In genomic region chr9:2158111-2158610, GRCh38 we compare ENCODE assay signal across 8 cellular contexts.
DNase-seq lines count a peak whose midpoint lies in the region; ATAC-seq, FAIRE-seq and TF ChIP-seq lines count a peak whose summit lies in the region.

No MANE protein-coding gene starts in this region.

- no peaks in the 10 kb centered on the region for H3K9me3 ChIP-seq in H1 (ENCODE audit: insufficient read depth in 2 of 2, low read depth in 1 of 2, low read length in 1 of 2)
- no peaks in the 10 kb centered on the region for H3K9me3 ChIP-seq in mesenchymal stem cell (ENCODE audit: control insufficient read depth, low read length)

- H3K56ac ChIP-seq in H1 (replicated peaks; ENCODE audit: insufficient read length, low read depth, low read length), result peak overlapping the region; percentile 92

- H3K79me1 ChIP-seq in H1 (ENCODE audit: low read depth, low read length) (no peaks in the 10 kb centered on the region), mesenchymal stem cell (replicated peaks; ENCODE audit: low read length, poor library complexity, severe bottlenecking) (peaks cover 9% of the 10 kb centered on the region)

- peak overlapping the region; percentile 75 for H2BK120ac ChIP-seq in H1 (replicated peaks; ENCODE audit: low read depth, low read length)
- peak overlapping the region; percentile 15 for H2BK120ac ChIP-seq in mesenchymal stem cell (ENCODE audit: low read depth, low read length)

- H2BK15ac ChIP-seq in H1 (ENCODE audit: low read length), result no peak overlapping the region
- H2BK15ac ChIP-seq in mesenchymal stem cell (ENCODE audit: low read depth, poor library complexity, severe bottlenecking), result no peak overlapping the region

- no peaks in the 10 kb centered on the region for H3K23me2 ChIP-seq in H1 (ENCODE audit: low read depth, low read length)

- no peak for TF ChIP-seq RAD21 in H1 (IDR thresholded peaks at IDR 0.05 in 1 of 2, conservative IDR thresholded peaks at IDR 0.05 in 1 of 2; ENCODE audit: low read depth in 2 of 2, low read length in 2 of 2)

- H3K4me2 ChIP-seq in H1 (ENCODE audit: insufficient read depth in 1 of 2, low read depth in 2 of 2, low read length in 2 of 2), result peak overlapping the region; percentile 50 to 67
- H3K4me2 ChIP-seq in mesenchymal stem cell (ENCODE audit: low read length, poor library complexity, severe bottlenecking), result peak overlapping the region; percentile 75

- CTCF ChIA-PET in H1 (lab: Charles Lee; ENCODE audit: partially characterized antibody), result interaction anchor here (0.6 to 1.9 kb wide), 5 partner anchors 11 to 534 kb away, joined by 3 to 6 read pairs (median 3); no protein-coding TSS in a partner anchor

- H2AK5ac ChIP-seq in H1 (ENCODE audit: low read depth, low read length) (no peak overlapping the region), mesenchymal stem cell (ENCODE audit: low read length, severe bottlenecking) (no peak overlapping the region)

- H2BK12ac ChIP-seq in H1 (ENCODE audit: low read depth, low read length) (peak overlapping the region; percentile 93; the same call in 1 of the 2 replicates), mesenchymal stem cell (ENCODE audit: low read length in 2 of 2) (no peak overlapping the region)

- peak overlapping the region; percentile 86 for H3K27ac ChIP-seq in VCaP
- H3K27ac ChIP-seq in H1 (ENCODE audit: low read depth, low read length), result peak overlapping the region; percentile 63; the same call in 1 of the 2 replicates
- peak overlapping the region; percentile 87 for H3K27ac ChIP-seq in mesenchymal stem cell (ENCODE audit: low read length, poor library complexity, severe bottlenecking)

- no peaks in the 10 kb centered on the region for H3K36me3 ChIP-seq in H1 (ENCODE audit: control insufficient read depth in 2 of 4, insufficient read depth in 4 of 4, low read length in 3 of 4)
- H3K36me3 ChIP-seq in mesenchymal stem cell (ENCODE audit: control insufficient read depth in 1 of 2, insufficient read depth in 2 of 2, low read depth in 1 of 2, low read length in 2 of 2), result peaks cover 0 to 16% of the 10 kb centered on the region in 2 experiments

- H3K9ac ChIP-seq in H1 (replicated peaks in 1 of 4; ENCODE audit: extremely low read depth in 1 of 4, low read depth in 3 of 4, low read length in 3 of 4), result peak overlapping the region in 2 of 4 experiments; percentile 58 to 82; a peak in 4 of 7 replicates
- H3K9ac ChIP-seq in mesenchymal stem cell (ENCODE audit: low read length), result peak overlapping the region; percentile 93

- 1% methylated on average over 13 of the region's 13 CpGs; no CpG with 5 or more reads in 1 of the 2 experiments for WGBS in H1 (ENCODE audit: extremely low coverage in 1 of 2, insufficient coverage in 1 of 2, insufficient read length in 1 of 2, insufficient replicate concordance in 2 of 2, low coverage in 1 of 2, low lambda C conversion rate in 2 of 2, missing lambda C conversion rate in 1 of 2), 2 experiments
- 0% methylated on average over 9 of the region's 13 CpGs for WGBS in mesenchymal stem cell

- no peaks in the 10 kb centered on the region for H3K27me3 ChIP-seq in H1 (replicated peaks in 1 of 4; ENCODE audit: control insufficient read depth in 3 of 4, extremely low read depth in 1 of 4, insufficient read depth in 3 of 4, low read length in 3 of 4)
- H3K27me3 ChIP-seq in mesenchymal stem cell (ENCODE audit: control insufficient read depth in 1 of 2, insufficient read depth in 1 of 2, low read length in 2 of 2), result no peaks in the 10 kb centered on the region

- H3K4me3 ChIP-seq in GM12865 (ENCODE audit: low read depth, low read length), result peak overlapping the region; percentile 59
- H3K4me3 ChIP-seq in H1 (ENCODE audit: extremely low read depth in 1 of 4, insufficient read depth in 2 of 4, low read depth in 3 of 4, low read length in 4 of 4), result peak overlapping the region; percentile 3 to 50 (median 18); a peak in 5 of 8 replicates
- H3K4me3 ChIP-seq in mesenchymal stem cell (ENCODE audit: insufficient read depth in 1 of 2, low read depth in 1 of 2, low read length in 2 of 2), result peak overlapping the region in 1 of 2 experiments; percentile 81

- FAIRE-seq in H1 (lab: Jason Lieb, UNC), result no peak

- no peak for TF ChIP-seq EP300 in H1 (IDR thresholded peaks at IDR 0.05; ENCODE audit: borderline replicate concordance in 1 of 2, low read depth in 2 of 2, low read length in 2 of 2)

- H4K91ac ChIP-seq in H1 (replicated peaks; ENCODE audit: insufficient read length, low read length) (peak overlapping the region; percentile 90), mesenchymal stem cell (ENCODE audit: low read length) (no peak overlapping the region)

- H4K8ac ChIP-seq in H1 (ENCODE audit: extremely low read depth, insufficient read depth, low read length) (no peak overlapping the region), mesenchymal stem cell (ENCODE audit: low read length) (no peak overlapping the region)

- H2AFZ ChIP-seq in H1 (ENCODE audit: low read length) (peak overlapping the region; percentile 67; the same call in 1 of the 2 replicates), mesenchymal stem cell (ENCODE audit: low read depth, low read length) (no peak overlapping the region)

- no peak overlapping the region for H2BK20ac ChIP-seq in H1 (ENCODE audit: low read length)

- no peak for TF ChIP-seq POLR2A in H1 (IDR thresholded peaks at IDR 0.05; ENCODE audit: control extremely low read depth in 1 of 2, low read depth in 2 of 2, low read length in 2 of 2)

- H3K79me2 ChIP-seq in H1 (ENCODE audit: control insufficient read depth in 1 of 2, insufficient read depth in 2 of 2, low read length in 2 of 2), result no peaks in the 10 kb centered on the region

- no peak overlapping the region for H3K14ac ChIP-seq in H1 (ENCODE audit: insufficient read length)
- no peak overlapping the region for H3K14ac ChIP-seq in mesenchymal stem cell (ENCODE audit: low read length in 2 of 2)

- peak; percentile 73 for DNase-seq in GM12865 (ENCODE audit: low read depth)
- DNase-seq in NCI-H1048 (lab: John Stamatoyannopoulos, UW), result peak; percentile 37
- DNase-seq in H1 (ENCODE audit: low read depth in 1 of 2, low spot score in 2 of 2), result no peak
- peak; percentile 80 for DNase-seq in mesenchymal stem cell
- peak in 4 of 6 experiments; percentile 10 to 56 (median 50) for DNase-seq in stimulated activated naive CD4-positive, alpha-beta T cell (lab: John Stamatoyannopoulos, UW)
- no peak for DNase-seq in NCI-H187 treated with DMSO at 0.1 percent for 48 hours (lab: John Stamatoyannopoulos, UW)

- no peaks in the 10 kb centered on the region for H4K20me1 ChIP-seq in H1 (replicated peaks in 1 of 2; ENCODE audit: control insufficient read depth in 1 of 2, insufficient read depth in 2 of 2, low read length in 2 of 2)

- H3K23ac ChIP-seq in H1 (ENCODE audit: insufficient read length) (no peak overlapping the region), mesenchymal stem cell (ENCODE audit: low read length in 2 of 2) (no peak overlapping the region)

- H3K4ac ChIP-seq in H1 (replicated peaks; ENCODE audit: insufficient read length, low read depth, low read length) (no peak overlapping the region), mesenchymal stem cell (ENCODE audit: low read depth in 1 of 2, low read length in 2 of 2) (no peak overlapping the region)

- TF ChIP-seq CTCF in GM12865 (IDR thresholded peaks at IDR 0.05; ENCODE audit: insufficient read depth, low read depth, low read length, missing control alignments) (no peak), VCaP (conservative IDR thresholded peaks at IDR 0.05) (no peak), H1 (IDR thresholded peaks at IDR 0.05; ENCODE audit: control extremely low read depth in 1 of 3, insufficient read depth in 1 of 3, low read depth in 1 of 3, low read length in 3 of 3) (no peak)

- peak; percentile 63 for ATAC-seq in HG02588 (IDR thresholded peaks at IDR 0.05; ENCODE audit: unreplicated experiment)

- peak overlapping the region; percentile 93 for H2BK5ac ChIP-seq in H1 (ENCODE audit: low read depth, low read length)
- peak overlapping the region; percentile 57 for H2BK5ac ChIP-seq in mesenchymal stem cell (ENCODE audit: low read depth, low read length, poor library complexity, severe bottlenecking)

- H3K4me1 ChIP-seq in H1 (replicated peaks in 1 of 4; ENCODE audit: control insufficient read depth in 3 of 4, insufficient read depth in 4 of 4, low read length in 3 of 4) (peaks cover 2 to 18% (median 16%) of the 10 kb centered on the region in 4 experiments), mesenchymal stem cell (ENCODE audit: control insufficient read depth, insufficient read depth, low read depth, low read length) (peaks cover 3% of the 10 kb centered on the region)

- H3K18ac ChIP-seq in H1 (ENCODE audit: extremely low read depth, low read length), result peak overlapping the region; percentile 64; the same call in 1 of the 2 replicates
- peak overlapping the region; percentile 11 to 62 for H3K18ac ChIP-seq in mesenchymal stem cell (ENCODE audit: low read depth in 1 of 2, low read length in 2 of 2)

- POLR2A ChIA-PET in H1 (lab: Charles Lee; ENCODE audit: partially characterized antibody), result interaction anchor here (1.2 to 2.4 kb wide), 3 partner anchors 23 to 296 kb away, joined by 4 to 6 read pairs (median 5); no protein-coding TSS in a partner anchor

- peak overlapping the region; percentile 78 for H4K5ac ChIP-seq in H1 (ENCODE audit: insufficient read length, low read depth, low read length)

TF ChIP-seq in H1, 55 proteins besides CTCF, POLR2A, EP300 and RAD21 (continues in another document):
- TF ChIP-seq E2F6 (IDR thresholded peaks at IDR 0.05), result no peak
- no peak for TF ChIP-seq EZH2 (IDR thresholded peaks at IDR 0.05; ENCODE audit: low read depth, low read length, severe bottlenecking)
- TF ChIP-seq KDM1A (IDR thresholded peaks at IDR 0.05; ENCODE audit: borderline replicate concordance, low read length), result no peak
- TF ChIP-seq CBX5 (IDR thresholded peaks at IDR 0.05; ENCODE audit: low read depth, low read length), result no peak
- no peak for TF ChIP-seq SP4 (IDR thresholded peaks at IDR 0.05; ENCODE audit: low read length)
- TF ChIP-seq CEBPB (IDR thresholded peaks at IDR 0.05; ENCODE audit: low read depth, low read length), result peak; percentile 100
- TF ChIP-seq KDM4A (IDR thresholded peaks at IDR 0.05; ENCODE audit: low read depth, low read length, severe bottlenecking), result no peak
- 0 out of 4 replicates have a peak, but pooled peaks of 1 of the 2 experiments have one; percentile 28 for TF ChIP-seq HDAC2 (IDR thresholded peaks at IDR 0.05; ENCODE audit: borderline replicate concordance in 1 of 2, low read depth in 2 of 2, low read length in 2 of 2)
- 0 out of 2 replicates have a peak, but pooled peaks have one; percentile 48 for TF ChIP-seq RBBP5 (IDR thresholded peaks at IDR 0.05; ENCODE audit: borderline replicate concordance, low read depth, low read length)
- TF ChIP-seq NANOG (IDR thresholded peaks at IDR 0.05; ENCODE audit: insufficient read depth, low read depth, low read length, poor library complexity, severe bottlenecking), result no peak

Comparison
In these comparisons a context has a peak if more than half of its experiments do, and no peak if none do; other contexts are left out.
1. DNase-seq: peak in GM12865 (single experiment), NCI-H1048 (single experiment), mesenchymal stem cell (single experiment) and stimulated activated naive CD4-positive, alpha-beta T cell (4 of 6); none in H1 (0 of 2) and NCI-H187 treated with DMSO at 0.1 percent for 48 hours (single experiment).
2. Peak in every context shown above with its lines, with median percentiles within 50 percentile points of each other: H3K27ac ChIP-seq.